ENCODE assay signal across 20 cellular contexts in genomic region chr1:66605419-66605997, GRCh38.
"Had no signal": no experiment of that assay in that cellular context is flagged by ENCODE, and none has a peak within 500 bp of the region (broad histone marks: within the 10 kb centered on the region; RNA-seq: fewer than 3 reads in every experiment).

No MANE protein-coding gene starts in this region.

- H3K9me3 ChIP-seq: body of pancreas, lower lobe of right lung, tibial nerve had no signal

- H3K36me3 Mint-ChIP-seq: naive thymus-derived CD4-positive, alpha-beta T cell; neural progenitor cell had no signal

- H3K27ac ChIP-seq: body of pancreas, cardiac muscle cell, epithelial cell of prostate, lower lobe of right lung, neural progenitor cell, tibial nerve had no signal

- H3K4me3 ChIP-seq: body of pancreas, cardiac muscle cell, lower lobe of right lung, neural progenitor cell, tibial nerve had no signal

- H3K4me1 ChIP-seq: body of pancreas, lower lobe of right lung, neural progenitor cell, tibial nerve had no signal

- H2AFZ ChIP-seq: neural progenitor cell had no signal

- H3K27me3 Mint-ChIP-seq: activated naive CD8-positive, alpha-beta T cell treated with anti-CD3 and anti-CD28 coated beads, Interleukin-2, amount 50 U/mL, for 24 hours had no signal

- H3K9me3 Mint-ChIP-seq: activated naive CD8-positive, alpha-beta T cell treated with anti-CD3 and anti-CD28 coated beads, Interleukin-2, amount 50 U/mL, for 24 hours; activated T-helper 1 cell treated with anti-CD3 and anti-CD28 coated beads, Interleukin-12 subunit alpha, Interleukin-12 subunit beta, Interleukin-2, Interleukin-4 antibody, amounts not matched to agents 30 ng/mL and 10 ng/mL and 1 ng/mL, durations not matched to agents 14 hours and 24 hours and 36 hours; endodermal cell; naive thymus-derived CD4-positive, alpha-beta T cell; neural progenitor cell; stimulated activated naive CD8-positive, alpha-beta T cell treated with anti-CD3 and anti-CD28 coated beads, Interleukin-15, Interleukin-2, amounts not matched to agents 100 ng/mL and 50 ng/mL, for 24 hours had no signal

- H3K27me3 ChIP-seq: body of pancreas, cardiac muscle cell, neural progenitor cell, tibial nerve had no signal

- H3K4me1 Mint-ChIP-seq: activated naive CD8-positive, alpha-beta T cell treated with anti-CD3 and anti-CD28 coated beads, Interleukin-2, amount 50 U/mL, for 24 hours; endodermal cell; naive thymus-derived CD4-positive, alpha-beta T cell; neural progenitor cell had no signal

- H3K4me2 ChIP-seq: neural progenitor cell had no signal

- H3K9ac ChIP-seq: neural progenitor cell had no signal

- H3K27ac Mint-ChIP-seq: activated CD8-positive, alpha-beta T cell treated with anti-CD3 and anti-CD28 coated beads, Interleukin-2, amount 10 ng/mL, durations not matched to agents 7 days and 5 days; activated naive CD8-positive, alpha-beta T cell treated with anti-CD3 and anti-CD28 coated beads, Interleukin-2, amount 50 U/mL, for 24 hours; activated T-helper 1 cell treated with anti-CD3 and anti-CD28 coated beads, Interleukin-12 subunit alpha, Interleukin-12 subunit beta, Interleukin-2, Interleukin-4 antibody, amounts not matched to agents 30 ng/mL and 10 ng/mL and 1 ng/mL, durations not matched to agents 14 hours and 24 hours and 36 hours; endodermal cell; naive thymus-derived CD4-positive, alpha-beta T cell; neural progenitor cell; stimulated activated naive CD8-positive, alpha-beta T cell treated with anti-CD3 and anti-CD28 coated beads, Interleukin-15, Interleukin-2, amounts not matched to agents 100 ng/mL and 50 ng/mL, for 24 hours had no signal

- H3K4me3 Mint-ChIP-seq: activated CD8-positive, alpha-beta T cell treated with anti-CD3 and anti-CD28 coated beads, Interleukin-2, amount 10 ng/mL, durations not matched to agents 7 days and 5 days; activated naive CD8-positive, alpha-beta T cell treated with anti-CD3 and anti-CD28 coated beads, Interleukin-2, amount 50 U/mL, for 24 hours; activated T-helper 1 cell treated with anti-CD3 and anti-CD28 coated beads, Interleukin-12 subunit alpha, Interleukin-12 subunit beta, Interleukin-2, Interleukin-4 antibody, amounts not matched to agents 30 ng/mL and 10 ng/mL and 1 ng/mL, durations not matched to agents 14 hours and 24 hours and 36 hours; endodermal cell; naive thymus-derived CD4-positive, alpha-beta T cell; neural progenitor cell; stimulated activated naive CD8-positive, alpha-beta T cell treated with anti-CD3 and anti-CD28 coated beads, Interleukin-15, Interleukin-2, amounts not matched to agents 100 ng/mL and 50 ng/mL, for 24 hours had no signal

- H3K36me3 ChIP-seq: cardiac muscle cell, lower lobe of right lung, neural progenitor cell, tibial nerve had no signal

- FAIRE-seq: kidney had no signal

- DNase-seq: activated CD4-positive, alpha-beta T cell treated with anti-CD3 and anti-CD28 coated beads for 1 hour; activated CD4-positive, alpha-beta T cell treated with anti-CD3 and anti-CD28 coated beads, Interleukin-2, amount 50 U/mL, for 1 hour; activated CD8-positive, alpha-beta T cell treated with anti-CD3 and anti-CD28 coated beads, Interleukin-2, amount 10 ng/mL, durations not matched to agents 7 days and 5 days; activated gamma-delta T cell; activated naive CD4-positive, alpha-beta T cell treated with anti-CD3 and anti-CD28 coated beads, Interleukin-2, amount 50 U/mL, for 16 hours; activated naive CD8-positive, alpha-beta T cell treated with anti-CD3 and anti-CD28 coated beads, Interleukin-2, amount 50 U/mL, for 24 hours; body of pancreas; cortex of kidney; endodermal cell; kidney; lower lobe of right lung; mesendoderm; naive thymus-derived CD4-positive, alpha-beta T cell; stimulated activated CD4-positive, alpha-beta T cell treated with anti-CD3 and anti-CD28 coated beads, Interleukin-1b, Interleukin-23, amount 100 ng/mL, for 48 hours had no signal
